In the genomic region with DNA sequence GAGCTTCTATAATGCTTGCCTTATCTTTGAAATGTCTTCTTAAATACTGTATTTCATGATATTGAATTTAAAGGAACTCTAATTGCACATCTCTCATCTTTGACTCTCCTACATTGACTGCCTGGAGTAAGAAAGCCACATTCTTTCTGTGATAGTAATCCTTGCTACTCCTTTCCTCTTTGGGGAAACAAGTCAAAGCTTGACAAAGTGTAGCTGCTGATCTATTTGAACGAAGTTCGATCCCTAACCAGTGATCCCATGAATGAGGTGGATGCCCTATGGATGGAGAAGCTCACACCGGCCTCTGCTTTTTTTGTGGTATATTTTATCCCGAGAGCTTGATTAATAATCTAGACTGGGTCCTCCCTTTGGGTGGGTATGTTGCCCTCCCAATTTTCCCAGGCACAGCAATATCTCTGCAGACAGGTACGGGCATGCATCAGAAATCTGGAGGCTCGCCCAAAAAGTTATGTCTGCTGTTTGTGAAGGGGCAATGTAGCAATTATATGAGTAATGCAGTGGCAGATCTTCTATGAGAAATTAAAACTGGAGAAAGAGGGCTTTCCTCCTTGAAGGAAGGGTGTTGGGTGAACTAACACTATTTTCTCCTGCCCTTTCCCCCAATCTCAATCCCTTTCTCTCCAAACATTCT, we compare ENCODE assay signal across 25 cellular contexts.
A peak's percentile ranks its signal among the peaks of the same experiment; 100 is the strongest.
DNase-seq lines count a peak whose midpoint lies in the region; ATAC-seq and TF ChIP-seq lines count a peak whose summit lies in the region.
"Had no signal": no experiment of that assay in that cellular context is flagged by ENCODE, and none has a peak within 500 bp of the region (broad histone marks: within the 10 kb centered on the region; RNA-seq: fewer than 3 reads in every experiment).

No MANE protein-coding gene starts in this region.

- ATAC-seq in GM18505 (IDR thresholded peaks at IDR 0.05; ENCODE audit: unreplicated experiment): no peak
- no peak for ATAC-seq in GM18511 (IDR thresholded peaks at IDR 0.05; ENCODE audit: unreplicated experiment)
- ATAC-seq in GM18517 (IDR thresholded peaks at IDR 0.05; ENCODE audit: unreplicated experiment): no peak
- ATAC-seq: activated CD4-positive, CD25-positive, alpha-beta regulatory T cell treated with anti-CD3 and anti-CD28 coated beads, Interleukin-2, amount 50 U/mL, for 24 hours; lower lobe of right lung; right cardiac atrium had no signal

- no peaks in the 10 kb centered on the region for H3K27me3 Mint-ChIP-seq in HFFc6 (ENCODE audit: insufficient read depth)
- H3K27me3 Mint-ChIP-seq: dendritic cell treated with granulocyte-macrophage colony-stimulating factor and Interleukin-4, amounts not matched to agents 40 ng/mL and 50 ng/mL, for 4 days had no signal

- H3K36me3 Mint-ChIP-seq in HFFc6 (ENCODE audit: low read depth): peaks cover 5% of the 10 kb centered on the region
- H3K36me3 Mint-ChIP-seq: activated naive CD4-positive, alpha-beta T cell treated with anti-CD3 and anti-CD28 coated beads, Interleukin-2, amount 50 U/mL, for 24 hours had no signal

- TF ChIP-seq CTCF in HFFc6 (IDR thresholded peaks at IDR 0.05): no peak

- H3K27ac ChIP-seq in esophagus (ENCODE audit: low read depth in 2 of 2, low read length in 1 of 2) (peak overlapping the region; percentile 87 to 90), skin epidermis (peak overlapping the region in 20 of 21 experiments; percentile 58 to 92 (median 78))
- H3K27ac ChIP-seq: lower lobe of right lung, SK-N-MC, transverse colon had no signal

- peak overlapping the region; percentile 83 for H3K27ac Mint-ChIP-seq in HFFc6
- H3K27ac Mint-ChIP-seq: activated CD4-positive, alpha-beta memory T cell treated with anti-CD3 and anti-CD28 coated beads, Interleukin-2, amount 10 ng/mL, durations not matched to agents 7 days and 5 days; activated naive CD4-positive, alpha-beta T cell treated with anti-CD3 and anti-CD28 coated beads, Interleukin-2, amount 50 U/mL, for 24 hours; activated T-helper 2 cell treated with anti-CD3 and anti-CD28 coated beads, Interferon-gamma antibody, Interleukin-2, Interleukin-4, amounts not matched to agents 10 μg/mL and 5 μg/mL and 100 μg/mL, durations not matched to agents 14 hours and 24 hours and 36 hours; dendritic cell treated with granulocyte-macrophage colony-stimulating factor and Interleukin-4, amounts not matched to agents 40 ng/mL and 50 ng/mL, for 4 days; endodermal cell; T-helper 1 cell treated with Interleukin-12 subunit alpha and Interleukin-12 subunit beta and Interleukin-4 antibody, amounts not matched to agents 30 μg/mL and 1 μg/mL, for 36 hours had no signal

- peaks cover 55% of the 10 kb centered on the region for H3K4me1 Mint-ChIP-seq in HFFc6 (ENCODE audit: low read depth)
- H3K4me1 Mint-ChIP-seq: activated CD4-positive, alpha-beta memory T cell treated with anti-CD3 and anti-CD28 coated beads, Interleukin-2, amount 10 ng/mL, durations not matched to agents 7 days and 5 days; activated naive CD4-positive, alpha-beta T cell treated with anti-CD3 and anti-CD28 coated beads, Interleukin-2, amount 50 U/mL, for 24 hours; central memory CD8-positive, alpha-beta T cell; endodermal cell had no signal

- no peak overlapping the region; the same call in 1 of the 2 replicates for H3K4me3 Mint-ChIP-seq in HFFc6
- H3K4me3 Mint-ChIP-seq: activated CD4-positive, alpha-beta memory T cell treated with anti-CD3 and anti-CD28 coated beads, Interleukin-2, amount 10 ng/mL, durations not matched to agents 7 days and 5 days; activated naive CD4-positive, alpha-beta T cell treated with anti-CD3 and anti-CD28 coated beads, Interleukin-2, amount 50 U/mL, for 24 hours; central memory CD8-positive, alpha-beta T cell; dendritic cell treated with granulocyte-macrophage colony-stimulating factor and Interleukin-4, amounts not matched to agents 40 ng/mL and 50 ng/mL, for 4 days; endodermal cell; T-helper 1 cell treated with Interleukin-12 subunit alpha and Interleukin-12 subunit beta and Interleukin-4 antibody, amounts not matched to agents 30 μg/mL and 1 μg/mL, for 36 hours had no signal

- no peaks in the 10 kb centered on the region for H3K4me1 ChIP-seq in esophagus (ENCODE audit: control insufficient read depth in 2 of 2, insufficient read depth in 2 of 2, low read length in 1 of 2)
- H3K4me1 ChIP-seq: lower lobe of right lung had no signal

- H3K4me3 ChIP-seq in esophagus (ENCODE audit: low read depth in 1 of 2, low read length in 2 of 2): peak overlapping the region; percentile 56 to 70
- H3K4me3 ChIP-seq in skin epidermis: peak overlapping the region; percentile 17 to 39 (median 26)
- H3K4me3 ChIP-seq: lower lobe of right lung, SK-N-MC, transverse colon had no signal

- no peaks in the 10 kb centered on the region for H3K27me3 ChIP-seq in esophagus (ENCODE audit: control insufficient read depth in 1 of 2, insufficient read depth in 2 of 2, low read length in 2 of 2)
- H3K27me3 ChIP-seq: transverse colon had no signal

- DNase-seq in HFFc6 (no peak), NCI-H226 (peak; percentile 31), LoVo (ENCODE audit: low spot score) (no peak)
- DNase-seq: ACHN; activated CD4-positive, alpha-beta memory T cell treated with anti-CD3 and anti-CD28 coated beads, Interleukin-2, amount 10 ng/mL, durations not matched to agents 7 days and 5 days; activated CD8-positive, alpha-beta memory T cell treated with anti-CD3 and anti-CD28 coated beads, Interleukin-2, amount 50 U/mL, for 48 hours; endodermal cell; kidney; lower lobe of right lung; NCI-H2029; right cardiac atrium; stimulated activated CD4-positive, alpha-beta T cell treated with anti-CD3 and anti-CD28 coated beads, Interleukin-2, amount 100 ng/mL, for 48 hours; transverse colon had no signal

- H3K9me3 ChIP-seq in esophagus (ENCODE audit: control insufficient read depth in 2 of 2, insufficient read depth in 1 of 2, low read depth in 1 of 2, low read length in 1 of 2): no peaks in the 10 kb centered on the region
- H3K9me3 ChIP-seq: lower lobe of right lung, transverse colon had no signal

- no peak for TF ChIP-seq POLR2A in GM18505 (IDR thresholded peaks at IDR 0.05; ENCODE audit: borderline replicate concordance, extremely low read depth, insufficient read depth, insufficient read length)

- WGBS in esophagus, 2 donors: 54 to 65% methylated on average over 6 of the region's 6 CpGs

- peaks cover 4% of the 10 kb centered on the region for H3K9me3 Mint-ChIP-seq in HFFc6
- H3K9me3 Mint-ChIP-seq: activated CD4-positive, alpha-beta memory T cell treated with anti-CD3 and anti-CD28 coated beads, Interleukin-2, amount 10 ng/mL, durations not matched to agents 7 days and 5 days; activated T-helper 2 cell treated with anti-CD3 and anti-CD28 coated beads, Interferon-gamma antibody, Interleukin-2, Interleukin-4, amounts not matched to agents 10 μg/mL and 5 μg/mL and 100 μg/mL, durations not matched to agents 14 hours and 24 hours and 36 hours; T-helper 1 cell treated with Interleukin-12 subunit alpha and Interleukin-12 subunit beta and Interleukin-4 antibody, amounts not matched to agents 30 μg/mL and 1 μg/mL, for 36 hours had no signal

- no peaks in the 10 kb centered on the region for H3K36me3 ChIP-seq in esophagus (ENCODE audit: control insufficient read depth in 2 of 2, insufficient read depth in 2 of 2, low read length in 1 of 2)
- H3K36me3 ChIP-seq: lower lobe of right lung, transverse colon had no signal
